Comparison of ENCODE assay signal across 17 cellular contexts in genomic region chr6:76752841-76753240, GRCh38.
A peak's percentile ranks its signal among the peaks of the same experiment; 100 is the strongest.
DNase-seq lines count a peak whose midpoint lies in the region; ATAC-seq lines count a peak whose summit lies in the region.
"Had no signal": no experiment of that assay in that cellular context is flagged by ENCODE, and none has a peak within 500 bp of the region (broad histone marks: within the 10 kb centered on the region; RNA-seq: fewer than 3 reads in every experiment).

No MANE protein-coding gene starts in this region.

- intact Hi-C loops in sciatic nerve (cut with DNase I) (no loop called here), Right ventricle myocardium superior (cut with DNase I) (no loop called here)

- peak; percentile 84 for ATAC-seq in sciatic nerve
- no peak for ATAC-seq in Right ventricle myocardium superior (ENCODE audit: poor library complexity)
- no peak for ATAC-seq in GM19455 (IDR thresholded peaks at IDR 0.05; ENCODE audit: unreplicated experiment)
- ATAC-seq: A549, HCT116 had no signal

- peak; percentile 1 for DNase-seq in ELF-1 (ENCODE audit: low read depth, low spot score)
- peak; percentile 56 for DNase-seq in islet precursor cell
- DNase-seq in sciatic nerve (ENCODE audit: low spot score) = no peak
- DNase-seq in Right ventricle myocardium superior = no peak
- DNase-seq in midbrain (lab: John Stamatoyannopoulos, UW) = no peak
- DNase-seq: 8988T; ACHN; AML-193; BE2C; CD4-positive, alpha-beta T cell; CD8-positive, alpha-beta memory T cell; DMS 273 treated with DMSO at 0.1 percent for 48 hours; DMS79; H7 had no signal

Comparison
In these comparisons a context has a peak if more than half of its experiments do, and no peak if none do; other contexts are left out.
1. DNase-seq: peak in ELF-1 (single experiment) and islet precursor cell (single experiment); none in sciatic nerve (single experiment), Right ventricle myocardium superior (single experiment) and midbrain (single experiment).